ENCODE assay signal across 13 cellular contexts in the genomic region with DNA sequence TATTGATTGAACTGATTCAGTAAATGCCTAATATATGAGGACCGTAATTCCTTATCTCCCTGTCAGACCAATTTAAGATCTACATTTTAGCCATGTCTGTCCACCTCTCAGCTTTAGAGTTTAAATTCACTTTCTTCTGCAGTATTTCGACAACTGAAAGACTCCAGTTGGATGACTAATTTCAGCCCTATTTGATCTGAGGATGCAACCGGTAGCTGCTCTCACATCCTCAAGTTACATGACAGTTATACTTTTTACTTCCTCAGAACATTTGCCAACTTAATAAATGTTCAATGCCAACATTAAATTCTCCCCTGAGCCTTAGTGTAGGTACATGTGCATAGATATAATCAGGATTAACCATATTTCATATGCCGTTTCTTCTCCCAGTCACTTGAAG. TPM values are rescaled to one million over a fixed set of nuclear protein-coding genes. Genes with fewer than 3 reads are reported as not detected.
DNase-seq lines count a peak whose midpoint lies in the region; ATAC-seq and TF ChIP-seq lines count a peak whose summit lies in the region.
"Had no signal": no experiment of that assay in that cellular context is flagged by ENCODE, and none has a peak within 500 bp of the region (broad histone marks: within the 10 kb centered on the region; RNA-seq: fewer than 3 reads in every experiment).

No MANE protein-coding gene starts in this region.

- H3K9me2 ChIP-seq in GM23338 (ENCODE audit: insufficient read depth) = peaks cover 4% of the 10 kb centered on the region; the same call in 1 of the 2 replicates

- H3K4me1 ChIP-seq in GM23338 (ENCODE audit: insufficient read depth) (no peaks in the 10 kb centered on the region), prostate gland (replicated peaks) (no peaks in the 10 kb centered on the region)

- H3K36me3 ChIP-seq in GM23338 (ENCODE audit: insufficient read depth) = no peaks in the 10 kb centered on the region
- H3K36me3 ChIP-seq in prostate gland = no peaks in the 10 kb centered on the region

- peaks cover 32% of the 10 kb centered on the region for H3K4me1 Mint-ChIP-seq in CD4-positive, alpha-beta T cell (ENCODE audit: low read depth)
- H3K4me1 Mint-ChIP-seq in GM23338 = no peaks in the 10 kb centered on the region; the same call in 2 of the 3 replicates
- H3K4me1 Mint-ChIP-seq: nephron progenitor cell had no signal

- H3F3A ChIP-seq in GM23338 (replicated peaks; ENCODE audit: low read depth) = no peaks in the 10 kb centered on the region

- H2AFZ ChIP-seq in GM23338 = no peak overlapping the region

- intact Hi-C loops in CD4-positive, alpha-beta T cell (cut with DNase I, micrococcal nuclease) = loop anchor here in 1 of 2 experiments (5.0 kb wide), 1 partner anchor 72 kb away; a partner anchor contains a TSS
- intact Hi-C loops in prostate gland (cut with DNase I) = no loop called here

- POLR2A ChIA-PET in CD4-positive, alpha-beta T cell (lab: Charles Lee) = interaction anchor here (1.5 to 1.7 kb wide), 2 partner anchors 70 to 72 kb away, joined by 3 to 7 read pairs; no protein-coding TSS in a partner anchor

- TF ChIP-seq CTCF in CD4-positive, alpha-beta T cell (IDR thresholded peaks at IDR 0.05) = no peak
- TF ChIP-seq CTCF in GM23338 (conservative IDR thresholded peaks at IDR 0.05; ENCODE audit: low read depth in 2 of 2) = no peak
- no peak for TF ChIP-seq CTCF in prostate gland (IDR thresholded peaks at IDR 0.05)

- H3K4me3 Mint-ChIP-seq in CD4-positive, alpha-beta T cell = peak overlapping the region; percentile 4
- no peak overlapping the region for H3K4me3 Mint-ChIP-seq in GM23338
- H3K4me3 Mint-ChIP-seq: nephron progenitor cell had no signal

- H3K36me3 Mint-ChIP-seq in CD4-positive, alpha-beta T cell (ENCODE audit: low read depth) = no peaks in the 10 kb centered on the region
- no peaks in the 10 kb centered on the region for H3K36me3 Mint-ChIP-seq in GM23338 (ENCODE audit: low read depth)

- H3K4me3 ChIP-seq in GM23338 (no peak overlapping the region), prostate gland (no peak overlapping the region)

- no peaks in the 10 kb centered on the region for H3K27me3 Mint-ChIP-seq in CD4-positive, alpha-beta T cell
- no peaks in the 10 kb centered on the region for H3K27me3 Mint-ChIP-seq in GM23338 (ENCODE audit: insufficient read depth, low read depth, poor library complexity)
- H3K27me3 Mint-ChIP-seq: B cell had no signal

- H3K4me2 ChIP-seq in GM23338 = no peak overlapping the region

- H4K20me1 ChIP-seq in GM23338 (replicated peaks; ENCODE audit: insufficient read depth) = no peaks in the 10 kb centered on the region

- DNase-seq in CD4-positive, alpha-beta T cell = no peak
- DNase-seq in GM19238 (ENCODE audit: insufficient read length, low spot score) = peak; percentile 19
- DNase-seq in NOMO-1 (lab: John Stamatoyannopoulos, UW; ENCODE audit: unreplicated experiment in 2 of 2) = peak; percentile 50 to 89
- DNase-seq in GM23338 (ENCODE audit: low spot score) = no peak
- DNase-seq in NCI-H1048 (lab: John Stamatoyannopoulos, UW) = no peak
- no peak for DNase-seq in iPS-NIHi11 (ENCODE audit: low spot score)
- DNase-seq in prostate gland (ENCODE audit: low spot score) = no peak
- DNase-seq: caudate nucleus, NCI-H187 treated with DMSO at 0.1 percent for 48 hours, nephron progenitor cell, T1000 had no signal

- H3K9me3 Mint-ChIP-seq in CD4-positive, alpha-beta T cell = no peaks in the 10 kb centered on the region
- no peaks in the 10 kb centered on the region for H3K9me3 Mint-ChIP-seq in GM23338

- WGBS in prostate gland = 51% methylated on average over 4 of the region's 4 CpGs

- no peaks in the 10 kb centered on the region for H3K79me2 ChIP-seq in GM23338 (replicated peaks; ENCODE audit: insufficient read depth)

- no peaks in the 10 kb centered on the region for H3K27me3 ChIP-seq in CD4-positive, alpha-beta T cell (ENCODE audit: control insufficient read depth, insufficient read depth, low read length)
- no peaks in the 10 kb centered on the region for H3K27me3 ChIP-seq in GM23338 (ENCODE audit: insufficient read depth)
- H3K27me3 ChIP-seq in prostate gland (replicated peaks; ENCODE audit: insufficient read depth) = no peaks in the 10 kb centered on the region

- H3K27ac ChIP-seq in CD4-positive, alpha-beta T cell (ENCODE audit: low read depth, low read length) = no peak overlapping the region
- H3K27ac ChIP-seq in GM23338 (ENCODE audit: low read depth) (no peak overlapping the region), prostate gland (no peak overlapping the region)

- no peak for ATAC-seq in CD4-positive, alpha-beta T cell (ENCODE audit: poor library complexity)
- peak; percentile 61 for ATAC-seq in HG02970 (IDR thresholded peaks at IDR 0.05; ENCODE audit: low FRiP score, unreplicated experiment)
- ATAC-seq in GM23338 = no peak

- CTCF ChIA-PET in CD4-positive, alpha-beta T cell (lab: Charles Lee) = no interaction called here

- H3K9me3 ChIP-seq in CD4-positive, alpha-beta T cell (ENCODE audit: control insufficient read depth, low read length) = no peaks in the 10 kb centered on the region
- no peaks in the 10 kb centered on the region for H3K9me3 ChIP-seq in prostate gland

- peak overlapping the region; percentile 50 for H3K27ac Mint-ChIP-seq in CD4-positive, alpha-beta T cell
- no peak overlapping the region for H3K27ac Mint-ChIP-seq in GM23338
- H3K27ac Mint-ChIP-seq: nephron progenitor cell had no signal

- no peak for TF ChIP-seq POLR2A in prostate gland (IDR thresholded peaks at IDR 0.05)

TF ChIP-seq in GM23338, 12 proteins besides CTCF, POLR2A, EP300 and RAD21 (continues in another document):
- no peak for TF ChIP-seq NANOG (IDR thresholded peaks at IDR 0.05; ENCODE audit: borderline replicate concordance)
- TF ChIP-seq, protein P1, sequence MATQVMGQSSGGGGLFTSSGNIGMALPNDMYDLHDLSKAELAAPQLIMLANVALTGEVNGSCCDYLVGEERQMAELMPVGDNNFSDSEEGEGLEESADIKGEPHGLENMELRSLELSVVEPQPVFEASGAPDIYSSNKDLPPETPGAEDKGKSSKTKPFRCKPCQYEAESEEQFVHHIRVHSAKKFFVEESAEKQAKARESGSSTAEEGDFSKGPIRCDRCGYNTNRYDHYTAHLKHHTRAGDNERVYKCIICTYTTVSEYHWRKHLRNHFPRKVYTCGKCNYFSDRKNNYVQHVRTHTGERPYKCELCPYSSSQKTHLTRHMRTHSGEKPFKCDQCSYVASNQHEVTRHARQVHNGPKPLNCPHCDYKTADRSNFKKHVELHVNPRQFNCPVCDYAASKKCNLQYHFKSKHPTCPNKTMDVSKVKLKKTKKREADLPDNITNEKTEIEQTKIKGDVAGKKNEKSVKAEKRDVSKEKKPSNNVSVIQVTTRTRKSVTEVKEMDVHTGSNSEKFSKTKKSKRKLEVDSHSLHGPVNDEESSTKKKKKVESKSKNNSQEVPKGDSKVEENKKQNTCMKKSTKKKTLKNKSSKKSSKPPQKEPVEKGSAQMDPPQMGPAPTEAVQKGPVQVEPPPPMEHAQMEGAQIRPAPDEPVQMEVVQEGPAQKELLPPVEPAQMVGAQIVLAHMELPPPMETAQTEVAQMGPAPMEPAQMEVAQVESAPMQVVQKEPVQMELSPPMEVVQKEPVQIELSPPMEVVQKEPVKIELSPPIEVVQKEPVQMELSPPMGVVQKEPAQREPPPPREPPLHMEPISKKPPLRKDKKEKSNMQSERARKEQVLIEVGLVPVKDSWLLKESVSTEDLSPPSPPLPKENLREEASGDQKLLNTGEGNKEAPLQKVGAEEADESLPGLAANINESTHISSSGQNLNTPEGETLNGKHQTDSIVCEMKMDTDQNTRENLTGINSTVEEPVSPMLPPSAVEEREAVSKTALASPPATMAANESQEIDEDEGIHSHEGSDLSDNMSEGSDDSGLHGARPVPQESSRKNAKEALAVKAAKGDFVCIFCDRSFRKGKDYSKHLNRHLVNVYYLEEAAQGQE (IDR thresholded peaks at IDR 0.05; ENCODE audit: unreplicated experiment) = no peak
- TF ChIP-seq POLR2AphosphoS5 (IDR thresholded peaks at IDR 0.05; ENCODE audit: low read depth) = no peak
- TF ChIP-seq JUNB (IDR thresholded peaks at IDR 0.05; ENCODE audit: unreplicated experiment) = no peak
- no peak for TF ChIP-seq STAT1 (IDR thresholded peaks at IDR 0.05; ENCODE audit: unreplicated experiment)

RNA-seq across cellular contexts. Expression of a gene that starts 2.5 kb away (rescaled TPM):
- total RNA-seq in CD4-positive, alpha-beta T cell = under 1 TPM; 0.36 TPM
- not detected in 2 replicates for total RNA-seq in GM23338 (2014; rRNA removed; shearing (Covaris generic))
- not detected in 2 replicates for polyA plus RNA-seq in GM23338 (2016; fragmentation: Nextera tagmentation; extraction: Ambion mirVana)
- 1 to 10 TPM in 1 of 2 donors, under 1 TPM in 1; 0.82 to 2.6 TPM for total RNA-seq in prostate gland

Comparison
In these comparisons a context has a peak if more than half of its experiments do, and no peak if none do; other contexts are left out.
1. DNase-seq: peak in GM19238 (single experiment) and NOMO-1 (2 of 2); none in CD4-positive, alpha-beta T cell (0 of 10), GM23338 (single experiment), NCI-H1048 (single experiment), iPS-NIHi11 (single experiment) and prostate gland (single experiment).